ENCODE assay signal across 8 cellular contexts in the genomic region with DNA sequence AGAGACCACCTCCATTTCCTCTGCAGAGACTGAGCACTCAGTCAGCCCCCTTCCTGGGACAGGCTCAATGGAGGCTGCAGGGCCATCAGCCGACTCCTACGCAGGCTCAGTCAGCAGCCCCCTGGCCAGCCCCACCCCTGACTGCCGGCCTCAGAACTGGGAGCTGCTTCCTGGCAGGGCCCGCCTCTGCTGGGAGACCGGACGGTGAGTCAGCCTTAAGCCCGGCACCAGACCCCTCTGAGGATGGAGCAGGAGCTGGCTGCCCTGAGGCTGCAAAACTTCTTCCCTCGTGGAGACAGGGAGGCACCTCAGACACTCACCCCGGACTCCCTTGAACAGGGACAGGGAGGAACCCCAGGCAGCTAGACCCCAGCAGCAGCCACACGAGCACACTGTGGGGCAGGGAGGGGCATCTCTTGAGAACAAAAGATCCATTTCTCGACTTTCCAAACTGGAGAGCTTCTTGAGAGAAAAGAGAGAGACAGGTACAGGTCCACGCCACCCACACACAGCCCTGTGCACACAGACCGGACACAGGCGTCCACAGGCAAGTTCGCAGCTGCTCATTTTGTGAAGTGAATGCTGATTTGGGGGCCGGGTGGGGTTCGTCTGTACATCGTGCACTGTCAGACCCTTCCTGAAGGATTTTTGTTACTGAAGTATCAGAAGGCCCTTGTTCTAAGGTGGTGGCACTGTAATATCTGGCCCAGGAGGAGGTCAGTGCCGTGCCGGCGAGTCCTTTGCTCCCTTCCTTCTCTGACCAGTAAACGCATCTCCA. TPM values are rescaled to one million over a fixed set of nuclear protein-coding genes. Genes with fewer than 3 reads are reported as not detected.
DNase-seq lines count a peak whose midpoint lies in the region; ATAC-seq and TF ChIP-seq lines count a peak whose summit lies in the region.

No MANE protein-coding gene starts in this region.

- H3K27me3 ChIP-seq in gastroesophageal sphincter: peaks cover 89% of the 10 kb centered on the region

- ATAC-seq in activated T-cell treated with anti-CD3 and anti-CD28 coated beads, Interleukin-2, amount 50 U/mL, for 72 hours (replicated peaks in 1 of 2): peak in 1 of 2 donors; percentile 11
- ATAC-seq in gastroesophageal sphincter (peak; percentile 60), GM21390 (IDR thresholded peaks at IDR 0.05; ENCODE audit: unreplicated experiment) (no peak), GM18498 (IDR thresholded peaks at IDR 0.05; ENCODE audit: unreplicated experiment) (no peak)

- no peaks in the 10 kb centered on the region for H3K9me3 Mint-ChIP-seq in activated T-cell treated with anti-CD3 and anti-CD28 coated beads, Interleukin-2, amount 50 U/mL, for 72 hours

- TF ChIP-seq CTCF in gastroesophageal sphincter (IDR thresholded peaks at IDR 0.05): no peak

- H3K27me3 Mint-ChIP-seq in activated T-cell treated with anti-CD3 and anti-CD28 coated beads, Interleukin-2, amount 50 U/mL, for 72 hours (ENCODE audit: low read depth): peaks cover 43% of the 10 kb centered on the region

- DNase-seq in Caki2 (ENCODE audit: low read depth) (peak; percentile 85), KBM-7 (peak; percentile 58), occipital lobe (lab: John Stamatoyannopoulos, UW) (peak; percentile 55), GM19240 (ENCODE audit: insufficient read length, low spot score) (no peak)
- DNase-seq in activated T-cell treated with anti-CD3 and anti-CD28 coated beads, Interleukin-2, amount 50 U/mL, for 72 hours: peak; percentile 36 to 43

- no peaks in the 10 kb centered on the region for H3K36me3 ChIP-seq in gastroesophageal sphincter

- WGBS in gastroesophageal sphincter (ENCODE audit: low coverage in 1 of 2), 2 donors: 0% methylated on average over 9 of the region's 22 CpGs; no CpG with 5 or more reads in 1 of the 2 donors

- peak overlapping the region in 3 of 4 donors; percentile 76 to 87 (median 84) for H3K27ac ChIP-seq in gastroesophageal sphincter

- H3K27ac Mint-ChIP-seq in activated T-cell treated with anti-CD3 and anti-CD28 coated beads, Interleukin-2, amount 50 U/mL, for 72 hours: no peak overlapping the region

- peaks cover 0 to 80% (median 46%) of the 10 kb centered on the region in 3 donors for H3K4me1 ChIP-seq in gastroesophageal sphincter

- in situ Hi-C loops in Caki2 (cut with HindIII; ENCODE audit: low pct_unique_long_range_greater_than_20kb, low sequenced_read_pairs): no loop called here
- in situ Hi-C loops in KBM-7 (cut with MboI; ENCODE audit: low pct_unique_long_range_greater_than_20kb, low sequenced_read_pairs): no loop called here

- H3K4me3 Mint-ChIP-seq in activated T-cell treated with anti-CD3 and anti-CD28 coated beads, Interleukin-2, amount 50 U/mL, for 72 hours: peak overlapping the region; percentile 84 to 86

- TF ChIP-seq POLR2A in gastroesophageal sphincter (IDR thresholded peaks at IDR 0.05): no peak

- TF ChIP-seq EP300 in gastroesophageal sphincter (IDR thresholded peaks at IDR 0.05): no peak

- H3K9me3 ChIP-seq in gastroesophageal sphincter: no peaks in the 10 kb centered on the region

- H3K4me1 Mint-ChIP-seq in activated T-cell treated with anti-CD3 and anti-CD28 coated beads, Interleukin-2, amount 50 U/mL, for 72 hours (ENCODE audit: low read depth): peaks cover 54% of the 10 kb centered on the region

- H3K36me3 Mint-ChIP-seq in activated T-cell treated with anti-CD3 and anti-CD28 coated beads, Interleukin-2, amount 50 U/mL, for 72 hours (ENCODE audit: insufficient read depth in 2 of 2): no peaks in the 10 kb centered on the region

- peak overlapping the region; percentile 40 to 59 for H3K4me3 ChIP-seq in gastroesophageal sphincter

RNA-seq across cellular contexts. Expression of gene TUBB3, which starts 1.3 kb away (rescaled TPM):
- total RNA-seq in Caki2 (2014; rRNA removed; shearing (Covaris generic); ENCODE audit: low replicate concordance): 116 and 131 TPM in 2 replicates
- total RNA-seq in activated T-cell treated with anti-CD3 and anti-CD28 coated beads, Interleukin-2, amount 50 U/mL, for 72 hours: 1 to 10 TPM; 1.3 to 2.7 TPM
- total RNA-seq in gastroesophageal sphincter (10 to 100 TPM in 2 of 4 donors, 1 to 10 TPM in 2; 5.3 to 11.8 (median 9.1) TPM), occipital lobe (2,684 TPM)

RNA-seq across cellular contexts. Expression of gene MC1R, which starts 3.2 kb away (rescaled TPM):
- total RNA-seq in Caki2 (2014; rRNA removed; shearing (Covaris generic); ENCODE audit: low replicate concordance): 12.3 and 13.4 TPM in 2 replicates
- total RNA-seq in activated T-cell treated with anti-CD3 and anti-CD28 coated beads, Interleukin-2, amount 50 U/mL, for 72 hours: 10 to 100 TPM in 1 of 2 donors, 1 to 10 TPM in 1; 7.6 to 15.2 TPM
- total RNA-seq in gastroesophageal sphincter: 1 to 10 TPM; 1.0 to 7.3 (median 3.6) TPM
- total RNA-seq in occipital lobe: 3.3 TPM

RNA-seq across cellular contexts. Expression of gene DEF8, which starts 26.7 kb away (rescaled TPM):
- total RNA-seq in Caki2 (2014; rRNA removed; shearing (Covaris generic); ENCODE audit: low replicate concordance): 91.8 and 94.0 TPM in 2 replicates
- total RNA-seq in activated T-cell treated with anti-CD3 and anti-CD28 coated beads, Interleukin-2, amount 50 U/mL, for 72 hours: 10 to 100 TPM; 22.5 to 23.8 TPM
- total RNA-seq in gastroesophageal sphincter: 100 to 1,000 TPM in 1 of 4 donors, 10 to 100 TPM in 3; 86.3 to 116 (median 90.1) TPM
- total RNA-seq in occipital lobe: 62.9 TPM

RNA-seq across cellular contexts. Expression of gene TCF25, which starts 48.5 kb away (rescaled TPM):
- total RNA-seq in Caki2 (2014; rRNA removed; shearing (Covaris generic); ENCODE audit: low replicate concordance): 141 and 237 TPM in 2 replicates
- 100 to 1,000 TPM; 167 to 195 TPM for total RNA-seq in activated T-cell treated with anti-CD3 and anti-CD28 coated beads, Interleukin-2, amount 50 U/mL, for 72 hours
- total RNA-seq in gastroesophageal sphincter (100 to 1,000 TPM; 118 to 165 (median 134) TPM), occipital lobe (136 TPM)

Comparison
In these comparisons a context has a peak if more than half of its experiments do, and no peak if none do; other contexts are left out.
1. RNA of gene TUBB3, which starts 1.3 kb away (total RNA-seq): 2,684 TPM in occipital lobe (single experiment); 116 to 131 TPM in Caki2, 5.3 to 11.8 TPM in gastroesophageal sphincter and 1.3 to 2.7 TPM in activated T-cell treated with anti-CD3 and anti-CD28 coated beads, Interleukin-2, amount 50 U/mL, for 72 hours; every median in the first group is over 10 times any median in the second.